22 cellular contexts compared by ENCODE assay signal in the genomic region with DNA sequence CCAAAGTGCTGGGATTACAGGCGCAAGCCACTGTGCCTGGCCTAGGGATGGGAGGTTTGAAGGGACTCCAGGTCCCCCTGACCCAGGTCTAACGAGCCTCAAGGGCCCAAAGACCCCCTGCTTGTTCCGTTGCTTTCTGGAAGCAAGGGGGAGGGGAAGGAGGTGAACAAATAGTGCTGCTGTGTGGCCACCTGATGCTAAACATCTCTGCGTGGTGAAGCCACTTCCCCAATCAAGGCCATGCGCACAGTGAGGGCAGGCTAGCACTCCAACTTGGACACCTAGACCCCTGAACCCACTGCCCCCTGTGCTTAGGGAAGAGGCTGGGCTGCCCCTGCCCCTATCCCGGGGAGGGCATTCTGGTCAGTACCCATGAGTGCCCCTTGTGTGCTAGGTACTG. TPM values are rescaled to one million over a fixed set of nuclear protein-coding genes. Genes with fewer than 3 reads are reported as not detected.
"Had no signal": no experiment of that assay in that cellular context is flagged by ENCODE, and none has a peak within 500 bp of the region (broad histone marks: within the 10 kb centered on the region; RNA-seq: fewer than 3 reads in every experiment).

No MANE protein-coding gene starts in this region.

- H3K4me3 ChIP-seq: ascending aorta, smooth muscle cell, thoracic aorta, upper lobe of right lung had no signal

- H3K36me3 Mint-ChIP-seq: activated CD4-positive, alpha-beta memory T cell treated with anti-CD3 and anti-CD28 coated beads for 36 hours; activated naive CD4-positive, alpha-beta T cell treated with anti-CD3 and anti-CD28 coated beads, Interleukin-2, amount 50 U/mL, for 72 hours had no signal

- H3K9ac ChIP-seq: parathyroid adenoma had no signal

- H3K27me3 Mint-ChIP-seq: activated CD4-positive, alpha-beta memory T cell treated with anti-CD3 and anti-CD28 coated beads for 36 hours; central memory CD8-positive, alpha-beta T cell had no signal

- H3K36me3 ChIP-seq: ascending aorta, thoracic aorta, upper lobe of right lung had no signal

- H2AFZ ChIP-seq: parathyroid adenoma had no signal

- H3K9me3 Mint-ChIP-seq: activated CD4-positive, alpha-beta memory T cell treated with anti-CD3 and anti-CD28 coated beads for 36 hours; activated naive CD4-positive, alpha-beta T cell treated with anti-CD3 and anti-CD28 coated beads, Interleukin-2, amount 50 U/mL, for 72 hours; central memory CD8-positive, alpha-beta T cell; nephron; T-helper 1 cell treated with Interleukin-12 subunit alpha and Interleukin-12 subunit beta and Interleukin-4 antibody, amounts not matched to agents 30 μg/mL and 1 μg/mL, for 36 hours had no signal

- ATAC-seq: activated naive CD4-positive, alpha-beta T cell treated with anti-CD3 and anti-CD28 coated beads, Interleukin-2, amount 50 U/mL, for 72 hours; esophagus mucosa; left cardiac atrium; sciatic nerve; upper lobe of right lung had no signal

- H3K27ac Mint-ChIP-seq: activated CD4-positive, alpha-beta memory T cell treated with anti-CD3 and anti-CD28 coated beads for 36 hours; activated naive CD4-positive, alpha-beta T cell treated with anti-CD3 and anti-CD28 coated beads, Interleukin-2, amount 50 U/mL, for 72 hours; T-helper 1 cell treated with Interleukin-12 subunit alpha and Interleukin-12 subunit beta and Interleukin-4 antibody, amounts not matched to agents 30 μg/mL and 1 μg/mL, for 36 hours had no signal

- H3K9me3 ChIP-seq: ascending aorta, thoracic aorta, upper lobe of right lung had no signal

- H3K27ac ChIP-seq: ascending aorta, parathyroid adenoma, thoracic aorta, upper lobe of right lung had no signal

- DNase-seq: activated CD4-positive, alpha-beta memory T cell treated with anti-CD3 and anti-CD28 coated beads for 36 hours; activated CD4-positive, alpha-beta T cell treated with anti-CD3 and anti-CD28 coated beads for 48 hours; activated gamma-delta T cell; effector memory CD4-positive, alpha-beta T cell; foreskin melanocyte; hypothalamus; left cardiac atrium; nucleus accumbens; stimulated activated CD4-positive, alpha-beta T cell treated with anti-CD3 and anti-CD28 coated beads, Interleukin-4, amount 100 ng/mL, for 1 hour; stimulated activated naive CD4-positive, alpha-beta T cell; upper lobe of right lung had no signal

- H3K4me2 ChIP-seq: smooth muscle cell had no signal

- H3K4me3 Mint-ChIP-seq: activated CD4-positive, alpha-beta memory T cell treated with anti-CD3 and anti-CD28 coated beads for 36 hours; central memory CD8-positive, alpha-beta T cell; T-helper 1 cell treated with Interleukin-12 subunit alpha and Interleukin-12 subunit beta and Interleukin-4 antibody, amounts not matched to agents 30 μg/mL and 1 μg/mL, for 36 hours had no signal

- H3K27me3 ChIP-seq: ascending aorta, upper lobe of right lung had no signal

RNA-seq across cellular contexts. Expression of a gene that starts 47.1 kb away (rescaled TPM):
- total RNA-seq: ascending aorta, endothelial cell of umbilical vein, esophagus mucosa had no signal
- polyA plus RNA-seq: endothelial cell of umbilical vein had no signal
